In the genomic region with DNA sequence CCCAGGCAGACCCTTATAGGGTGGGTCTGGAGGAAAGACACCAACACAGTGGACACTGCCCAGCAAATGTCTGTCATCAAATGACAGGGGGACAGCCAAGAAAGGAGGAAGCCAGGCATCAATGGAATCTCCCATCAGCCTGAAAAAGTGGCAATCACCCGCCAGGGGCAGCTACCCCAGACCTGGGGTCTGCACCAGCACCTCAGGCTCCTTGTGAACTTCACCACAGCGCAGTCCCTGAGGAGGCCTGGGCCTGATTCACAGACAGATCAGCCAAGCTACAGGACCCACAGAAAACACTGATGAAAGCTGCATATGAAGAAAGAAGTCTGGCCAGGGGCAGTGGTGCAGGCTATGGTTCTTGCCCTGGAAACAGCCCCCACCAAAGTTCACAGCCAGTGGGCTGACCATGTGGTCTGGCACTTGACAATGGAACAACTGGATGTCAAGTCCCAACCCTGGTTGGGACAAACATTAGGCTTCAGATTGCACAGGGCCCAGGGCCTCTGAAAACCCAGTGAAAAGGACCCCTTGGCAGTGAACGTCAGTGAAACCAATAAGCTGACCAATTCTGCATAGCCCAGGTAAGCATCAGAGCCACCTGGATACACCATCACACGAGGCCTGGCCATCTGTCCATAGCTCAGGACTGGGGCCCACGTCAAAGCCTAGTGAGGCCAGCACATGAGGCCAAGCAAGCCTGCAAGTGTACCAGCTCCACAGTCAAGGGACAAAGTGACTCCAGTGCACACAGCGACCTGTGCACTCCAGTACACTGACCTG, we compare ENCODE assay signal across 12 cellular contexts. TPM values are rescaled to one million over a fixed set of nuclear protein-coding genes. Genes with fewer than 3 reads are reported as not detected.
A peak's percentile ranks its signal among the peaks of the same experiment; 100 is the strongest.
DNase-seq lines count a peak whose midpoint lies in the region; ATAC-seq and TF ChIP-seq lines count a peak whose summit lies in the region.
"Had no signal": no experiment of that assay in that cellular context is flagged by ENCODE, and none has a peak within 500 bp of the region (broad histone marks: within the 10 kb centered on the region; RNA-seq: fewer than 3 reads in every experiment).

No MANE protein-coding gene starts in this region.

- ATAC-seq in heart right ventricle, result peak in 2 of 8 donors; percentile 0
- no peak for ATAC-seq in Right ventricle myocardium inferior

- BruUV-seq in PC-9 (replicated peaks; lab: Mats Ljungman, UMichigan), result no TSS peak

- intact Hi-C loops in heart right ventricle (cut with DNase I) (loop anchor here in 3 of 10 donors (2.0 to 10.0 kb wide), 4 partner anchors 30 to 233 kb away; a partner anchor contains a TSS), Right ventricle myocardium inferior (cut with DNase I) (loop anchor here (1.0 kb wide), 1 partner anchor 100 kb away; no protein-coding TSS in a partner anchor), PC-9 (cut with micrococcal nuclease; ENCODE audit: unreplicated experiment) (no loop called here)

- H4K20me1 ChIP-seq in PC-9 (ENCODE audit: insufficient read depth), result no peaks in the 10 kb centered on the region

- CTCF ChIA-PET in PC-9 (lab: Charles Lee), result interaction anchor here (0.5 to 0.8 kb wide), 2 partner anchors 34 to 176 kb away, joined by 4 read pairs; no protein-coding TSS in a partner anchor

- H3K4me3 Mint-ChIP-seq in type B pancreatic cell, result no peak overlapping the region
- H3K4me3 Mint-ChIP-seq: central memory CD8-positive, alpha-beta T cell had no signal

- no peaks in the 10 kb centered on the region for H3K36me3 Mint-ChIP-seq in type B pancreatic cell

- DNase-seq in heart right ventricle (peak in 1 of 2 donors; percentile 3), Right ventricle myocardium inferior (ENCODE audit: missing footprints) (no peak), right atrium auricular region (ENCODE audit: low spot score) (peak; percentile 57), type B pancreatic cell (ENCODE audit: extremely low spot score, unreplicated experiment) (peak; percentile 66), foreskin fibroblast (no peak), PC-9 (no peak)
- DNase-seq: MM.1S had no signal

- H3K9me3 Mint-ChIP-seq in type B pancreatic cell, result no peaks in the 10 kb centered on the region
- H3K9me3 Mint-ChIP-seq: central memory CD8-positive, alpha-beta T cell had no signal

- WGBS in heart right ventricle, 2 donors, result 80 to 86% methylated on average over 6 of the region's 6 CpGs

- TF ChIP-seq CTCF in heart right ventricle (IDR thresholded peaks at IDR 0.05), result no peak
- TF ChIP-seq CTCF in right atrium auricular region (IDR thresholded peaks at IDR 0.05), result no peak
- no peak for TF ChIP-seq CTCF in type B pancreatic cell (conservative IDR thresholded peaks at IDR 0.05)
- no peak for TF ChIP-seq CTCF in foreskin fibroblast (IDR thresholded peaks at IDR 0.05; ENCODE audit: low read depth, low read length)
- TF ChIP-seq CTCF in PC-9 (conservative IDR thresholded peaks at IDR 0.05), result no peak

- H3F3A ChIP-seq in PC-9 (ENCODE audit: insufficient read depth, low read depth), result no peaks in the 10 kb centered on the region; the same call in 1 of the 2 replicates

- H3K4me2 ChIP-seq in PC-9, result no peak overlapping the region

- H3K36me3 ChIP-seq in heart right ventricle, result no peaks in the 10 kb centered on the region
- no peaks in the 10 kb centered on the region for H3K36me3 ChIP-seq in right atrium auricular region
- H3K36me3 ChIP-seq in PC-9 (ENCODE audit: low read depth), result no peaks in the 10 kb centered on the region

- H3K9me3 ChIP-seq in heart right ventricle (no peaks in the 10 kb centered on the region), right atrium auricular region (no peaks in the 10 kb centered on the region), PC-9 (ENCODE audit: insufficient read depth, low read depth) (no peaks in the 10 kb centered on the region)

- POLR2A ChIA-PET in PC-9 (lab: Charles Lee; ENCODE audit: unreplicated experiment), result interaction anchor here (0.6 to 1.0 kb wide), 4 partner anchors 12 to 716 kb away, joined by 3 to 5 read pairs (median 3); a partner anchor contains a TSS

- no peaks in the 10 kb centered on the region for H3K79me2 ChIP-seq in PC-9 (ENCODE audit: low read depth)

- H3K9me2 ChIP-seq in PC-9 (ENCODE audit: insufficient read depth), result no peaks in the 10 kb centered on the region

- peak overlapping the region; percentile 44 for H3K27ac Mint-ChIP-seq in type B pancreatic cell

- no peak overlapping the region for H3K4me3 ChIP-seq in heart right ventricle
- H3K4me3 ChIP-seq in right atrium auricular region, result no peak overlapping the region
- H3K4me3 ChIP-seq in foreskin fibroblast (ENCODE audit: low read depth in 1 of 2, low read length in 2 of 2), result no peak overlapping the region
- H3K4me3 ChIP-seq in PC-9, result no peak overlapping the region
- H3K4me3 ChIP-seq: GM23248 had no signal

- no peak overlapping the region for H2AFZ ChIP-seq in PC-9
- H2AFZ ChIP-seq: GM23248 had no signal

- peaks cover 33% of the 10 kb centered on the region for H3K4me1 Mint-ChIP-seq in type B pancreatic cell (ENCODE audit: unreplicated experiment)
- H3K4me1 Mint-ChIP-seq: central memory CD8-positive, alpha-beta T cell had no signal

- H3K27ac ChIP-seq in heart right ventricle (peak overlapping the region; percentile 70 to 91 (median 80)), right atrium auricular region (peak overlapping the region; percentile 82 to 83), PC-9 (no peak overlapping the region)
- H3K27ac ChIP-seq: GM23248 had no signal

- peaks cover 3% of the 10 kb centered on the region for H3K27me3 Mint-ChIP-seq in type B pancreatic cell

- H3K27me3 ChIP-seq in heart right ventricle, result no peaks in the 10 kb centered on the region
- no peaks in the 10 kb centered on the region for H3K27me3 ChIP-seq in right atrium auricular region
- no peaks in the 10 kb centered on the region for H3K27me3 ChIP-seq in PC-9 (ENCODE audit: insufficient read depth, low read depth)

- H3K4me1 ChIP-seq in heart right ventricle (peaks cover 17 to 82% (median 53%) of the 10 kb centered on the region in 9 donors), right atrium auricular region (peaks cover 0 to 53% of the 10 kb centered on the region in 2 donors), PC-9 (replicated peaks; ENCODE audit: insufficient read depth) (peaks cover 23% of the 10 kb centered on the region)

RNA-seq across cellular contexts. Expression of a gene that starts 29.1 kb away (rescaled TPM):
- total RNA-seq in heart right ventricle, result 10 to 100 TPM; 16.3 to 41.6 (median 21.6) TPM
- polyA plus RNA-seq in heart right ventricle, result 100 to 1,000 TPM in 1 of 2 donors, 10 to 100 TPM in 1; 15.6 to 102 TPM
- 36.9 TPM for total RNA-seq in Right ventricle myocardium inferior
- total RNA-seq in right atrium auricular region, result 10 to 100 TPM in 1 of 2 donors, 1 to 10 TPM in 1; 8.3 to 12.5 TPM
- total RNA-seq in type B pancreatic cell (ENCODE audit: low replicate concordance), result 31.7 and 70.8 TPM in 2 replicates
- 67.5 and 71.6 TPM in 2 replicates for total RNA-seq in PC-9 (2021)

RNA-seq across cellular contexts. Expression of a gene that starts 36.8 kb away (rescaled TPM):
- total RNA-seq in heart right ventricle, result 1 to 10 TPM in 1 of 10 donors, under 1 TPM in 8, not detected in 1; 0.21 to 1.1 (median 0.48) TPM
- polyA plus RNA-seq in heart right ventricle, result 1 to 10 TPM in 1 of 2 donors, under 1 TPM in 1; 0.39 to 1.2 TPM
- 0.89 TPM for total RNA-seq in Right ventricle myocardium inferior
- not detected for total RNA-seq in right atrium auricular region
- 0.48 and 0.62 TPM in 2 replicates for total RNA-seq in type B pancreatic cell (ENCODE audit: low replicate concordance)
- 6.0 and 6.5 TPM in 2 replicates for total RNA-seq in PC-9 (2021)
- total RNA-seq: osteocyte had no signal
- polyA plus RNA-seq: GM23248 had no signal

RNA-seq across cellular contexts. Expression of a gene that starts 52.1 kb away (rescaled TPM):
- under 1 TPM in 1 of 10 donors, not detected in 9; 0.19 TPM for total RNA-seq in heart right ventricle
- not detected for polyA plus RNA-seq in heart right ventricle
- not detected for total RNA-seq in Right ventricle myocardium inferior
- total RNA-seq in right atrium auricular region, result not detected
- not detected in 2 replicates for total RNA-seq in type B pancreatic cell (ENCODE audit: low replicate concordance)
- not detected in 2 replicates for total RNA-seq in PC-9 (2021)
- total RNA-seq: frontal cortex, GM23248, mononuclear cell, osteocyte had no signal
- polyA plus RNA-seq: GM23248 had no signal

RNA-seq across cellular contexts. Expression of a gene that starts 53.3 kb away (rescaled TPM):
- total RNA-seq in heart right ventricle, result under 1 TPM in 8 of 10 donors, not detected in 2; 0.09 to 0.37 (median 0.25) TPM
- under 1 TPM; 0.43 to 0.88 TPM for polyA plus RNA-seq in heart right ventricle
- total RNA-seq in Right ventricle myocardium inferior, result 0.11 TPM
- total RNA-seq in right atrium auricular region, result under 1 TPM in 1 of 2 donors, not detected in 1; 0.12 TPM
- total RNA-seq in type B pancreatic cell (ENCODE audit: low replicate concordance), result 1.1 and 1.2 TPM in 2 replicates
- 0.48 and 0.50 TPM in 2 replicates for total RNA-seq in PC-9 (2021)
- total RNA-seq: frontal cortex, GM23248, mononuclear cell, osteocyte had no signal
- polyA plus RNA-seq: GM23248 had no signal

Comparison
In these comparisons a context has a peak if more than half of its experiments do, and no peak if none do; other contexts are left out.
1. DNase-seq: peak in right atrium auricular region (single experiment) and type B pancreatic cell (single experiment); none in Right ventricle myocardium inferior (single experiment), foreskin fibroblast (0 of 2) and PC-9 (0 of 2).